2 cellular contexts compared by ENCODE assay signal in the genomic region with DNA sequence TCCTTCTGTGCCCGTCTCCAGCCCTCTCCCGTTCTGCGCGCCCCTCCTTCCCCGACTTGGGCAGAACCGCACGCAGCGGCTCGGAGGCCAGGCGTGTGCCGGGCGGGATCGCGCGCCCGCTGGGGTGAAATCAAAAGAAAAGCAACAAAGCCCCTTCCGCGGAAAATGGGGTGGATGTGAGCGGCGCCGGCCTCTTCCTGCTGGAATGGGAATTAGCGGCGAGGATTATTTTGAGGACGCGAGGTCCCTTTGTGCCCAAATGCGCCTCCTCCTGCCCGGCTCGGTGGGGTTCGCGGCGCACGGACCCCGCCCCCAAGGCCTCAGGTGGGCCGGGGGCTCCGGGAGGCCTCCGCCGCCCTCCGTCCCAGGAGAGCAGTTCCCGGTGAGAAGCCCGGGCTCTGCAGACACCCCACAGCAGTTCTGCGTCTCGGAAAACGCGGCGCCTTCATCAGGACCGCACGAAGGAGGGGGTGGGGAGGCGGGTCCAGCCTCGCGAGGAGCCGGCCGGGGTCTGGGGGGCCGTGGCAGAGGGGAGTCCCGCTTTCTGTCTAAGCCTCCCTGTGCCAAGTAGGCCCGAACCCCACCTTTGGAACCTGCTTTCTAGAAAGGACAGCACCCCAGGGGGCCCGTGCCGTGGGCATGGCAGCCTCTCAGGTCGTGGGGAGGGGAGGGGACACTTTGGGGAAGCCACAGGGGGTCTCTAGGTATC.
TF ChIP-seq lines count a peak whose summit lies in the region.

No MANE protein-coding gene starts in this region.

TF ChIP-seq in IMR-90, 13 proteins besides CTCF, POLR2A, EP300 and RAD21 (continued from another document):
- no peak for TF ChIP-seq NFE2L2 (IDR thresholded peaks at IDR 0.05; ENCODE audit: low read depth, low read length)
- no peak for TF ChIP-seq RFX5 (IDR thresholded peaks at IDR 0.05; ENCODE audit: low read depth, low read length)
- TF ChIP-seq MAZ (IDR thresholded peaks at IDR 0.05; ENCODE audit: borderline replicate concordance, low read depth, low read length), result no peak
- TF ChIP-seq, protein P1, sequence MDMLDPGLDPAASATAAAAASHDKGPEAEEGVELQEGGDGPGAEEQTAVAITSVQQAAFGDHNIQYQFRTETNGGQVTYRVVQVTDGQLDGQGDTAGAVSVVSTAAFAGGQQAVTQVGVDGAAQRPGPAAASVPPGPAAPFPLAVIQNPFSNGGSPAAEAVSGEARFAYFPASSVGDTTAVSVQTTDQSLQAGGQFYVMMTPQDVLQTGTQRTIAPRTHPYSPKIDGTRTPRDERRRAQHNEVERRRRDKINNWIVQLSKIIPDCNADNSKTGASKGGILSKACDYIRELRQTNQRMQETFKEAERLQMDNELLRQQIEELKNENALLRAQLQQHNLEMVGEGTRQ (IDR thresholded peaks at IDR 0.05; ENCODE audit: low read depth, low read length), result no peak
- no peak for TF ChIP-seq MXI1 (IDR thresholded peaks at IDR 0.05; ENCODE audit: borderline replicate concordance, low read depth, low read length)
- no peak for TF ChIP-seq CEBPB (IDR thresholded peaks at IDR 0.05; ENCODE audit: low read depth, low read length)
- no peak for TF ChIP-seq ELK1 (IDR thresholded peaks at IDR 0.05; ENCODE audit: borderline replicate concordance, low read depth, low read length)
TF ChIP-seq in IMR-90: peak in this region for 0.

TF ChIP-seq in neural cell, 6 proteins besides CTCF, POLR2A, EP300 and RAD21 (continued from another document):
- TF ChIP-seq, protein P2, sequence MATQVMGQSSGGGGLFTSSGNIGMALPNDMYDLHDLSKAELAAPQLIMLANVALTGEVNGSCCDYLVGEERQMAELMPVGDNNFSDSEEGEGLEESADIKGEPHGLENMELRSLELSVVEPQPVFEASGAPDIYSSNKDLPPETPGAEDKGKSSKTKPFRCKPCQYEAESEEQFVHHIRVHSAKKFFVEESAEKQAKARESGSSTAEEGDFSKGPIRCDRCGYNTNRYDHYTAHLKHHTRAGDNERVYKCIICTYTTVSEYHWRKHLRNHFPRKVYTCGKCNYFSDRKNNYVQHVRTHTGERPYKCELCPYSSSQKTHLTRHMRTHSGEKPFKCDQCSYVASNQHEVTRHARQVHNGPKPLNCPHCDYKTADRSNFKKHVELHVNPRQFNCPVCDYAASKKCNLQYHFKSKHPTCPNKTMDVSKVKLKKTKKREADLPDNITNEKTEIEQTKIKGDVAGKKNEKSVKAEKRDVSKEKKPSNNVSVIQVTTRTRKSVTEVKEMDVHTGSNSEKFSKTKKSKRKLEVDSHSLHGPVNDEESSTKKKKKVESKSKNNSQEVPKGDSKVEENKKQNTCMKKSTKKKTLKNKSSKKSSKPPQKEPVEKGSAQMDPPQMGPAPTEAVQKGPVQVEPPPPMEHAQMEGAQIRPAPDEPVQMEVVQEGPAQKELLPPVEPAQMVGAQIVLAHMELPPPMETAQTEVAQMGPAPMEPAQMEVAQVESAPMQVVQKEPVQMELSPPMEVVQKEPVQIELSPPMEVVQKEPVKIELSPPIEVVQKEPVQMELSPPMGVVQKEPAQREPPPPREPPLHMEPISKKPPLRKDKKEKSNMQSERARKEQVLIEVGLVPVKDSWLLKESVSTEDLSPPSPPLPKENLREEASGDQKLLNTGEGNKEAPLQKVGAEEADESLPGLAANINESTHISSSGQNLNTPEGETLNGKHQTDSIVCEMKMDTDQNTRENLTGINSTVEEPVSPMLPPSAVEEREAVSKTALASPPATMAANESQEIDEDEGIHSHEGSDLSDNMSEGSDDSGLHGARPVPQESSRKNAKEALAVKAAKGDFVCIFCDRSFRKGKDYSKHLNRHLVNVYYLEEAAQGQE (IDR thresholded peaks at IDR 0.05; ENCODE audit: borderline replicate concordance), result no peak
TF ChIP-seq in neural cell: peak in this region for 0.
